13 cellular contexts compared by ENCODE assay signal in genomic region chr3:169558371-169558770, GRCh38.
"Had no signal": no experiment of that assay in that cellular context is flagged by ENCODE, and none has a peak within 500 bp of the region (broad histone marks: within the 10 kb centered on the region; RNA-seq: fewer than 3 reads in every experiment).

No MANE protein-coding gene starts in this region.

- ATAC-seq: effector memory CD8-positive, alpha-beta T cell; psoas muscle; sciatic nerve; stimulated activated effector memory CD8-positive, alpha-beta T cell treated with anti-CD3 and anti-CD28 coated beads, Interleukin-12 subunit alpha, Interleukin-12 subunit beta, amount 100 ng/mL, for 72 hours; upper lobe of right lung had no signal

- H3K36me3 ChIP-seq: stomach, upper lobe of right lung, WERI-Rb-1 had no signal

- H3K4me3 ChIP-seq: hepatocyte, psoas muscle, smooth muscle cell, stomach, upper lobe of right lung had no signal

- H3K9me3 ChIP-seq: psoas muscle, stomach, upper lobe of right lung had no signal

- H3K27ac ChIP-seq: hepatocyte, psoas muscle, upper lobe of right lung, WERI-Rb-1 had no signal

- DNase-seq: activated CD4-positive, alpha-beta T cell treated with anti-CD3 and anti-CD28 coated beads, Interleukin-2, amount 50 U/mL, for 4 hours; activated gamma-delta T cell treated with Interleukin-2 at 50 U/mL for 16 hours; effector memory CD8-positive, alpha-beta T cell; foreskin fibroblast; psoas muscle; stimulated activated CD4-positive, alpha-beta T cell treated with anti-CD3 and anti-CD28 coated beads, Interleukin-4, amount 100 ng/mL, for 24 hours; stomach; upper lobe of right lung; WERI-Rb-1 had no signal

- H3K4me2 ChIP-seq: hepatocyte, smooth muscle cell had no signal

- H2AFZ ChIP-seq: hepatocyte had no signal

- H3K27me3 ChIP-seq: hepatocyte, stomach, upper lobe of right lung had no signal

- H3K4me1 ChIP-seq: psoas muscle, upper lobe of right lung had no signal
